10 cellular contexts compared by ENCODE assay signal in the genomic region with DNA sequence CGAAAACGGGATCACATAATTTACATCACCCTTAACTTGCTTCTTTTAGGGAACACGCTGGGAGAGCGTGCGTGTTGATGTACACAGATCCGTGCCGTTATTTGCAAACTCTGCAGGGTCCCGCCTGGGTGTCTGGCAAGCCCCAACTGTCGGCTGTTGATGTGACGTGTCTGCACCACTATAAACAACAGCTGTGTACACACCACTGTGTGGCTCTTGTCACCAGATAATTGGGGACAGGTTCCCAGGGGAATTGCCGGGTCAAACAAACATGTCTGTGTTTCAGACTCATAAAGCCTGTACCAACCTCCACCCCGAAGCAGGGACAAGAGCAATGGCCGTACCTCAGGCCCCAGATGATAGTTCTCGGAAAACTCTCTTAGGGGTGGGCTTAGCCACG.
DNase-seq lines count a peak whose midpoint lies in the region; ATAC-seq and TF ChIP-seq lines count a peak whose summit lies in the region.
"Had no signal": no experiment of that assay in that cellular context is flagged by ENCODE, and none has a peak within 500 bp of the region (broad histone marks: within the 10 kb centered on the region; RNA-seq: fewer than 3 reads in every experiment).

No MANE protein-coding gene starts in this region.

- no peak overlapping the region for H2AK5ac ChIP-seq in neuronal stem cell (ENCODE audit: low read depth, low read length)

- H3K27ac ChIP-seq in neuronal stem cell (replicated peaks; ENCODE audit: low read length) = no peak overlapping the region

- no peaks in the 10 kb centered on the region for H3K9me3 ChIP-seq in neuronal stem cell (replicated peaks in 1 of 2; ENCODE audit: control insufficient read depth in 2 of 2, insufficient read depth in 1 of 2, low read depth in 1 of 2, low read length in 2 of 2)

- H3K27me3 ChIP-seq in neuronal stem cell (ENCODE audit: control insufficient read depth in 3 of 3, insufficient read depth in 3 of 3, low read depth in 1 of 3, low read length in 3 of 3) = peaks cover 0 to 29% (median 0%) of the 10 kb centered on the region in 3 experiments

- WGBS in neuronal stem cell (ENCODE audit: extremely low coverage in 2 of 2, insufficient read length in 2 of 2, insufficient replicate concordance in 1 of 2), 2 donors = no CpG with 5 or more reads among the region's 15 CpGs

- no peak overlapping the region for H3K4me2 ChIP-seq in neuronal stem cell (ENCODE audit: insufficient read depth, low read length, poor library complexity, severe bottlenecking)

- no peak overlapping the region for H3K4ac ChIP-seq in neuronal stem cell (ENCODE audit: low read length)

- H3K79me1 ChIP-seq in neuronal stem cell (ENCODE audit: low read depth, low read length) = no peaks in the 10 kb centered on the region

- H2BK120ac ChIP-seq in neuronal stem cell (ENCODE audit: low read depth, low read length) = no peak overlapping the region

- peaks cover 7% of the 10 kb centered on the region for H3K27me3 Mint-ChIP-seq in endothelial cell (ENCODE audit: unreplicated experiment)
- peaks cover 4% of the 10 kb centered on the region for H3K27me3 Mint-ChIP-seq in activated T-cell treated with anti-CD3 and anti-CD28 coated beads, Interleukin-2, amount 50 U/mL, for 4 hours (ENCODE audit: low read depth)

- H2AFZ ChIP-seq in neuronal stem cell (ENCODE audit: low read length) = no peak overlapping the region

- no peak for ATAC-seq in HG03280 (IDR thresholded peaks at IDR 0.05; ENCODE audit: unreplicated experiment)
- ATAC-seq in activated T-cell treated with anti-CD3 and anti-CD28 coated beads, Interleukin-2, amount 50 U/mL, for 4 hours = no peak
- ATAC-seq: natural killer cell treated with Interleukin-12 subunit alpha and Interleukin-12 subunit beta and Interleukin-15 and Interleukin-18, amount 100 ng/mL, for 72 hours had no signal

- H3K23ac ChIP-seq in neuronal stem cell (ENCODE audit: low read depth, low read length, poor library complexity) = no peak overlapping the region

- H2BK12ac ChIP-seq in neuronal stem cell (ENCODE audit: low read length) = no peak overlapping the region

- H3K9ac ChIP-seq in neuronal stem cell (ENCODE audit: low read depth, low read length, poor library complexity) = no peak overlapping the region

- H4K8ac ChIP-seq in neuronal stem cell (ENCODE audit: low read depth, low read length) = peak overlapping the region; percentile 10

- peaks cover 0 to 5% of the 10 kb centered on the region in 2 donors for H3K4me1 ChIP-seq in neuronal stem cell (ENCODE audit: control insufficient read depth in 2 of 2, insufficient read depth in 1 of 2, low read depth in 1 of 2, low read length in 2 of 2)

- peak; percentile 99 for DNase-seq in DMS53 treated with DMSO at 0.1 percent for 48 hours (lab: John Stamatoyannopoulos, UW; ENCODE audit: unreplicated experiment)
- DNase-seq in NCI-H1694 (lab: John Stamatoyannopoulos, UW) = peak; percentile 92
- peak; percentile 95 for DNase-seq in NCI-H748 treated with DMSO at 0.1 percent for 48 hours (lab: John Stamatoyannopoulos, UW)
- no peak for DNase-seq in neuronal stem cell (ENCODE audit: low spot score)
- no peak for DNase-seq in endothelial cell (ENCODE audit: low spot score)
- no peak for DNase-seq in occipital lobe (lab: John Stamatoyannopoulos, UW)
- DNase-seq in activated T-cell treated with anti-CD3 and anti-CD28 coated beads, Interleukin-2, amount 50 U/mL, for 4 hours = no peak

- no peak overlapping the region for H3K4me3 ChIP-seq in neuronal stem cell (ENCODE audit: low read length in 2 of 2)

- no peak overlapping the region for H3K27ac Mint-ChIP-seq in endothelial cell (ENCODE audit: unreplicated experiment)
- H3K27ac Mint-ChIP-seq: B cell; natural killer cell treated with Interleukin-12 subunit alpha and Interleukin-12 subunit beta and Interleukin-15 and Interleukin-18, amount 100 ng/mL, for 72 hours had no signal

- H3K14ac ChIP-seq in neuronal stem cell (ENCODE audit: low read length) = no peak overlapping the region

- no peak overlapping the region for H3K4me3 Mint-ChIP-seq in endothelial cell (ENCODE audit: unreplicated experiment)
- no peak overlapping the region for H3K4me3 Mint-ChIP-seq in activated T-cell treated with anti-CD3 and anti-CD28 coated beads, Interleukin-2, amount 50 U/mL, for 4 hours
- H3K4me3 Mint-ChIP-seq: B cell; natural killer cell treated with Interleukin-12 subunit alpha and Interleukin-12 subunit beta and Interleukin-15 and Interleukin-18, amount 100 ng/mL, for 72 hours had no signal

- no peak overlapping the region for H3K18ac ChIP-seq in neuronal stem cell (ENCODE audit: low read length)

- no peaks in the 10 kb centered on the region for H3K9me3 Mint-ChIP-seq in endothelial cell (ENCODE audit: unreplicated experiment)
- H3K9me3 Mint-ChIP-seq in activated T-cell treated with anti-CD3 and anti-CD28 coated beads, Interleukin-2, amount 50 U/mL, for 4 hours = no peaks in the 10 kb centered on the region
- H3K9me3 Mint-ChIP-seq: natural killer cell treated with Interleukin-12 subunit alpha and Interleukin-12 subunit beta and Interleukin-15 and Interleukin-18, amount 100 ng/mL, for 72 hours had no signal

- no peak overlapping the region for H4K91ac ChIP-seq in neuronal stem cell (ENCODE audit: low read depth, low read length, poor library complexity)

- no peak for TF ChIP-seq CTCF in endothelial cell (IDR thresholded peaks at IDR 0.05; ENCODE audit: unreplicated experiment)

- no peak overlapping the region for H2BK5ac ChIP-seq in neuronal stem cell (ENCODE audit: low read length)

- no peaks in the 10 kb centered on the region for H3K36me3 Mint-ChIP-seq in endothelial cell (ENCODE audit: low read depth, unreplicated experiment)
- H3K36me3 Mint-ChIP-seq in activated T-cell treated with anti-CD3 and anti-CD28 coated beads, Interleukin-2, amount 50 U/mL, for 4 hours (ENCODE audit: insufficient read depth) = peaks cover 3% of the 10 kb centered on the region
- H3K36me3 Mint-ChIP-seq: natural killer cell treated with Interleukin-12 subunit alpha and Interleukin-12 subunit beta and Interleukin-15 and Interleukin-18, amount 100 ng/mL, for 72 hours had no signal

- H2BK15ac ChIP-seq in neuronal stem cell (ENCODE audit: low read length) = no peak overlapping the region

- no peaks in the 10 kb centered on the region for H3K36me3 ChIP-seq in neuronal stem cell (replicated peaks in 1 of 2; ENCODE audit: control insufficient read depth in 2 of 2, insufficient read depth in 2 of 2, low read length in 2 of 2)

- no peaks in the 10 kb centered on the region for H3K4me1 Mint-ChIP-seq in endothelial cell (ENCODE audit: unreplicated experiment)
- H3K4me1 Mint-ChIP-seq in activated T-cell treated with anti-CD3 and anti-CD28 coated beads, Interleukin-2, amount 50 U/mL, for 4 hours (ENCODE audit: low read depth) = peaks cover 3% of the 10 kb centered on the region
- H3K4me1 Mint-ChIP-seq: B cell had no signal

Comparison
In these comparisons a context has a peak if more than half of its experiments do, and no peak if none do; other contexts are left out.
1. DNase-seq: peak in DMS53 treated with DMSO at 0.1 percent for 48 hours (single experiment), NCI-H1694 (single experiment) and NCI-H748 treated with DMSO at 0.1 percent for 48 hours (single experiment); none in neuronal stem cell (single experiment), endothelial cell (single experiment), occipital lobe (single experiment) and activated T-cell treated with anti-CD3 and anti-CD28 coated beads, Interleukin-2, amount 50 U/mL, for 4 hours (single experiment).